9 cellular contexts compared by ENCODE assay signal in the genomic region with DNA sequence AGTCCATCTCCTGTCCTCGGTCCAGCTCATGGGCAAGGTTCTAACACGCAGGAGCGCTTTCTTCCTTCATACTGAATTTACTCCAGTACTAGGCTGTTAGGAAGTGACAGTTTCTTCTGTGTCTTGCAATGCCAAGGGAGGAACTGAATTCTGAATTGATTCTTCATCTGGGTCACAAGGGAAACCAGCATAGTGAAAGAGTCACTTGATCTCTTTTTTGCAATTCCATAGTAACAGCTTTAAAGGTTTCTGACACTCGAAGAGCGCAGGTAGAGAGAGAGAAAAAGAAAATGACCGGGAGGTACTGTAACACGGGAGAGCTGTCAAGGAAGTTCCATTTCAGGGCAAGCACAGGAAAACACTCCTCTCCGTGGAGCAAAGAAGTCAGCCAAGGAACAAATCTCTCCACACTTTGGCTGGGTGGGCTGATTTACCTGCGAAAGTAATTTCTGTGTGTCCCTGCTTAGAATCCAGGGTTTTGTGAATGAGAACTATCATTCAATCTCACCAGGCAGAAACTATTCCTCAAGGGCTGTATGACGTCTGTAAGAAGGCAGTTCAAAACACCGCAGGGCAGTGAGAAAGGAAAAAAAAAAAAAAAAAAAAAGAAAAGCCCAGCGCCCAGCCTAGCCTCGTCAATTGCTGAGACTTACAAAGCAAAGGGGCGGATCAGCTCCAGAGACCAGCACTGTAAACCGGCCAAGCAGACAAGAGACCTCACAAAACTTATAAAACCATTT.
DNase-seq lines count a peak whose midpoint lies in the region; ATAC-seq lines count a peak whose summit lies in the region.
"Had no signal": no experiment of that assay in that cellular context is flagged by ENCODE, and none has a peak within 500 bp of the region (broad histone marks: within the 10 kb centered on the region; RNA-seq: fewer than 3 reads in every experiment).

No MANE protein-coding gene starts in this region.

- peak overlapping the region; percentile 92 for H3K4me3 ChIP-seq in right cardiac atrium (ENCODE audit: low read length)

- ATAC-seq in right cardiac atrium (peak; percentile 92 to 93), HG02885 (IDR thresholded peaks at IDR 0.05; ENCODE audit: poor library complexity, unreplicated experiment) (no peak), HG02623 (IDR thresholded peaks at IDR 0.05; ENCODE audit: unreplicated experiment) (no peak)

- intact Hi-C loops in activated CD4-positive, alpha-beta T cell treated with anti-CD3 and anti-CD28 coated beads, Interleukin-2, amount 10 ng/mL, durations not matched to agents 24 days and 14 days (cut with micrococcal nuclease), result no loop called here
- intact Hi-C loops in right cardiac atrium (cut with DNase I) (no loop called here), posterior vena cava (cut with DNase I) (no loop called here)

- H3K27ac ChIP-seq in right cardiac atrium (ENCODE audit: low read length), result peak overlapping the region; percentile 92

- H3K4me3 Mint-ChIP-seq in activated CD4-positive, alpha-beta T cell treated with anti-CD3 and anti-CD28 coated beads, Interleukin-2, amount 10 ng/mL, durations not matched to agents 24 days and 14 days, result peak overlapping the region; percentile 52
- H3K4me3 Mint-ChIP-seq in activated naive CD8-positive, alpha-beta T cell treated with anti-CD3 and anti-CD28 coated beads for 36 hours, result peak overlapping the region; percentile 59

- peaks cover 34% of the 10 kb centered on the region for H3K27me3 Mint-ChIP-seq in activated CD4-positive, alpha-beta T cell treated with anti-CD3 and anti-CD28 coated beads, Interleukin-2, amount 10 ng/mL, durations not matched to agents 24 days and 14 days
- H3K27me3 Mint-ChIP-seq in activated naive CD8-positive, alpha-beta T cell treated with anti-CD3 and anti-CD28 coated beads for 36 hours, result peaks cover 35% of the 10 kb centered on the region

- no peaks in the 10 kb centered on the region for H3K27me3 ChIP-seq in right cardiac atrium (ENCODE audit: control insufficient read depth, insufficient read depth)

- H3K4me1 ChIP-seq in right cardiac atrium (ENCODE audit: control insufficient read depth, insufficient read depth, low read length), result peaks cover 2% of the 10 kb centered on the region

- no peaks in the 10 kb centered on the region for H3K36me3 Mint-ChIP-seq in activated CD4-positive, alpha-beta T cell treated with anti-CD3 and anti-CD28 coated beads, Interleukin-2, amount 10 ng/mL, durations not matched to agents 24 days and 14 days (ENCODE audit: low read depth)
- no peaks in the 10 kb centered on the region for H3K36me3 Mint-ChIP-seq in activated naive CD8-positive, alpha-beta T cell treated with anti-CD3 and anti-CD28 coated beads for 36 hours
- H3K36me3 Mint-ChIP-seq: CD4-positive, CD25-positive, alpha-beta regulatory T cell had no signal

- H3K27ac Mint-ChIP-seq in activated CD4-positive, alpha-beta T cell treated with anti-CD3 and anti-CD28 coated beads, Interleukin-2, amount 10 ng/mL, durations not matched to agents 24 days and 14 days, result no peak overlapping the region
- no peak overlapping the region for H3K27ac Mint-ChIP-seq in activated naive CD8-positive, alpha-beta T cell treated with anti-CD3 and anti-CD28 coated beads for 36 hours
- H3K27ac Mint-ChIP-seq: CD4-positive, CD25-positive, alpha-beta regulatory T cell had no signal

- H3K9me3 Mint-ChIP-seq in activated CD4-positive, alpha-beta T cell treated with anti-CD3 and anti-CD28 coated beads, Interleukin-2, amount 10 ng/mL, durations not matched to agents 24 days and 14 days, result no peaks in the 10 kb centered on the region
- no peaks in the 10 kb centered on the region for H3K9me3 Mint-ChIP-seq in activated naive CD8-positive, alpha-beta T cell treated with anti-CD3 and anti-CD28 coated beads for 36 hours

- peaks cover 9% of the 10 kb centered on the region for H3K4me1 Mint-ChIP-seq in activated CD4-positive, alpha-beta T cell treated with anti-CD3 and anti-CD28 coated beads, Interleukin-2, amount 10 ng/mL, durations not matched to agents 24 days and 14 days
- peaks cover 11% of the 10 kb centered on the region for H3K4me1 Mint-ChIP-seq in activated naive CD8-positive, alpha-beta T cell treated with anti-CD3 and anti-CD28 coated beads for 36 hours

- no peaks in the 10 kb centered on the region for H3K9me3 ChIP-seq in right cardiac atrium (ENCODE audit: control insufficient read depth, low read length)

- no peak for DNase-seq in activated CD4-positive, alpha-beta T cell treated with anti-CD3 and anti-CD28 coated beads, Interleukin-2, amount 10 ng/mL, durations not matched to agents 24 days and 14 days
- DNase-seq in activated CD4-positive, alpha-beta T cell treated with anti-CD3 and anti-CD28 coated beads for 48 hours, result no peak
- no peak for DNase-seq in activated naive CD8-positive, alpha-beta T cell treated with anti-CD3 and anti-CD28 coated beads for 36 hours
- DNase-seq in right cardiac atrium (peak; percentile 50 to 77 (median 64)), pons (ENCODE audit: low spot score) (peak; percentile 61), posterior vena cava (ENCODE audit: low spot score) (no peak)
- DNase-seq: CD4-positive, CD25-positive, alpha-beta regulatory T cell had no signal

- 6% methylated on average over 15 of the region's 15 CpGs for WGBS in right cardiac atrium

Comparison
In these comparisons a context has a peak if more than half of its experiments do, and no peak if none do; other contexts are left out.
1. DNase-seq: peak in right cardiac atrium (3 of 3) and pons (single experiment); none in activated CD4-positive, alpha-beta T cell treated with anti-CD3 and anti-CD28 coated beads, Interleukin-2, amount 10 ng/mL, durations not matched to agents 24 days and 14 days (single experiment), activated CD4-positive, alpha-beta T cell treated with anti-CD3 and anti-CD28 coated beads for 48 hours (single experiment), activated naive CD8-positive, alpha-beta T cell treated with anti-CD3 and anti-CD28 coated beads for 36 hours (single experiment) and posterior vena cava (single experiment).
2. ATAC-seq: peak in right cardiac atrium (2 of 2); none in HG02885 (single experiment) and HG02623 (single experiment).